In genomic region chr9:124286292-124286931, GRCh38 we compare ENCODE assay signal across 8 cellular contexts.
DNase-seq lines count a peak whose midpoint lies in the region; ATAC-seq and TF ChIP-seq lines count a peak whose summit lies in the region.

No MANE protein-coding gene starts in this region.

- ATAC-seq in HG03521 (IDR thresholded peaks at IDR 0.05; ENCODE audit: unreplicated experiment), result peak; percentile 39

- peak; percentile 24 for TF ChIP-seq POLR2A in GM19099 (IDR thresholded peaks at IDR 0.05; ENCODE audit: extremely low read depth, insufficient read length, low read depth)

- DNase-seq in AG09319 (ENCODE audit: extremely low read depth, low read depth) (peak; percentile 75), activated T-cell treated with anti-CD3 and anti-CD28 coated beads for 4 hours (peak; percentile 29), iris pigment epithelial cell (ENCODE audit: low read depth) (peak; percentile 90), NCI-H2196 treated with DMSO at 0.1 percent for 48 hours (lab: John Stamatoyannopoulos, UW; ENCODE audit: unreplicated experiment) (no peak), SIG-M5 treated with dmso at 0.1 percent for 504 hours (lab: John Stamatoyannopoulos, UW; ENCODE audit: unreplicated experiment) (no peak)
- DNase-seq in stimulated activated CD4-positive, alpha-beta T cell treated with anti-CD3 and anti-CD28 coated beads, TNF-alpha, amount 100 ng/mL, for 4 hours (ENCODE audit: low read depth in 3 of 3), result peak; percentile 14 to 27 (median 25)

- no peak for TF ChIP-seq CTCF in AG09319 (IDR thresholded peaks at IDR 0.05; ENCODE audit: low read depth, low read length)

Comparison
In these comparisons a context has a peak if more than half of its experiments do, and no peak if none do; other contexts are left out.
1. DNase-seq: peak in AG09319 (single experiment), activated T-cell treated with anti-CD3 and anti-CD28 coated beads for 4 hours (single experiment), iris pigment epithelial cell (single experiment) and stimulated activated CD4-positive, alpha-beta T cell treated with anti-CD3 and anti-CD28 coated beads, TNF-alpha, amount 100 ng/mL, for 4 hours (3 of 3); none in NCI-H2196 treated with DMSO at 0.1 percent for 48 hours (single experiment) and SIG-M5 treated with dmso at 0.1 percent for 504 hours (single experiment).